ENCODE assay signal across 1 cellular context in genomic region chr22:17637490-17638181, GRCh38.
TF ChIP-seq lines count a peak whose summit lies in the region.

No MANE protein-coding gene starts in this region.

TF ChIP-seq in HepG2, 621 proteins besides CTCF, POLR2A, EP300 and RAD21:
- TF ChIP-seq ZNF510 (CRISPR knock-in tag; IDR thresholded peaks at IDR 0.05; ENCODE audit: low read depth) = 0 out of 2 replicates have a peak, but pooled peaks have one; percentile 2
- no peak for TF ChIP-seq TSC22D2 (CRISPR knock-in tag; IDR thresholded peaks at IDR 0.05; ENCODE audit: borderline replicate concordance)
- no peak for TF ChIP-seq LCORL (IDR thresholded peaks at IDR 0.05)
- peak; percentile 39; the same call in 1 of the 2 replicates for TF ChIP-seq LCORL (CRISPR knock-in tag; IDR thresholded peaks at IDR 0.05)
- 0 out of 2 replicates have a peak, but pooled peaks have one; percentile 13 for TF ChIP-seq FOXO4 (CRISPR knock-in tag; conservative IDR thresholded peaks at IDR 0.05)
- TF ChIP-seq ELF1 (CRISPR knock-in tag; IDR thresholded peaks at IDR 0.05) = no peak
- TF ChIP-seq KAT7 (CRISPR knock-in tag; IDR thresholded peaks at IDR 0.05; ENCODE audit: borderline replicate concordance) = 0 out of 2 replicates have a peak, but pooled peaks have one; percentile 11
TF ChIP-seq in HepG2: peak in this region for 4.
